Comparison of ENCODE assay signal across 24 cellular contexts in genomic region chr2:216556202-216556601, GRCh38.
"Had no signal": no experiment of that assay in that cellular context is flagged by ENCODE, and none has a peak within 500 bp of the region (broad histone marks: within the 10 kb centered on the region; RNA-seq: fewer than 3 reads in every experiment).

No MANE protein-coding gene starts in this region.

- H3K9ac ChIP-seq: parathyroid adenoma had no signal

- H2AFZ ChIP-seq: parathyroid adenoma had no signal

- H3K27ac ChIP-seq: adrenal gland, brain microvascular endothelial cell, left lung, parathyroid adenoma, psoas muscle, transverse colon had no signal

- H3K4me3 ChIP-seq: adrenal gland, heart right ventricle, left lung, lung, mucosa of descending colon, psoas muscle, transverse colon had no signal

- H3K4me1 ChIP-seq: parathyroid adenoma had no signal

- H3K36me3 Mint-ChIP-seq: activated naive CD8-positive, alpha-beta T cell treated with anti-CD3 and anti-CD28 coated beads for 36 hours had no signal

- H3K9me3 ChIP-seq: adrenal gland, heart right ventricle, left lung, mucosa of descending colon, psoas muscle, transverse colon had no signal

- H3K4me3 Mint-ChIP-seq: activated CD4-positive, alpha-beta T cell treated with anti-CD3 and anti-CD28 coated beads for 36 hours; activated naive CD4-positive, alpha-beta T cell treated with anti-CD3 and anti-CD28 coated beads for 36 hours; activated naive CD8-positive, alpha-beta T cell treated with anti-CD3 and anti-CD28 coated beads for 36 hours; endodermal cell; T-helper 2 cell treated with Interferon-gamma antibody and Interleukin-4, amounts not matched to agents 5 μg/mL and 100 μg/mL, for 36 hours had no signal

- DNase-seq: activated CD4-positive, alpha-beta T cell treated with anti-CD3 and anti-CD28 coated beads for 36 hours; activated CD4-positive, CD25-positive, alpha-beta regulatory T cell; activated effector memory CD4-positive, alpha-beta T cell treated with anti-CD3 and anti-CD28 coated beads, Interleukin-2, amount 50 U/mL, for 16 hours; activated naive CD4-positive, alpha-beta T cell treated with anti-CD3 and anti-CD28 coated beads for 36 hours; activated naive CD8-positive, alpha-beta T cell treated with anti-CD3 and anti-CD28 coated beads for 36 hours; activated T-cell treated with anti-CD3 and anti-CD28 coated beads for 4 hours; adrenal gland; aorta; brain microvascular endothelial cell; cortex of kidney; endodermal cell; foreskin melanocyte; heart right ventricle; left lung; mucosa of descending colon; psoas muscle; stimulated activated CD4-positive, alpha-beta T cell treated with anti-CD3 and anti-CD28 coated beads, Interleukin-15, amount 100 ng/mL, for 24 hours; stimulated activated CD4-positive, alpha-beta T cell treated with anti-CD3 and anti-CD28 coated beads, Interleukin-2, amount 100 ng/mL, for 24 hours; stimulated activated naive CD4-positive, alpha-beta T cell; T-helper 1 cell; transverse colon had no signal

- H3K27me3 ChIP-seq: adrenal gland, brain microvascular endothelial cell, heart right ventricle, left lung, transverse colon had no signal

- H3K4me1 Mint-ChIP-seq: activated CD4-positive, alpha-beta T cell treated with anti-CD3 and anti-CD28 coated beads for 36 hours had no signal

- ATAC-seq: activated CD4-positive, alpha-beta T cell treated with anti-CD3 and anti-CD28 coated beads for 36 hours; mucosa of descending colon had no signal

- H3K27ac Mint-ChIP-seq: activated CD4-positive, alpha-beta T cell treated with anti-CD3 and anti-CD28 coated beads for 36 hours; activated naive CD4-positive, alpha-beta T cell treated with anti-CD3 and anti-CD28 coated beads for 36 hours; activated naive CD8-positive, alpha-beta T cell treated with anti-CD3 and anti-CD28 coated beads for 36 hours; endodermal cell; T-helper 2 cell treated with Interferon-gamma antibody and Interleukin-4, amounts not matched to agents 5 μg/mL and 100 μg/mL, for 36 hours had no signal

- H3K9me3 Mint-ChIP-seq: activated naive CD4-positive, alpha-beta T cell treated with anti-CD3 and anti-CD28 coated beads for 36 hours; activated naive CD8-positive, alpha-beta T cell treated with anti-CD3 and anti-CD28 coated beads for 36 hours; endodermal cell; T-helper 2 cell treated with Interferon-gamma antibody and Interleukin-4, amounts not matched to agents 5 μg/mL and 100 μg/mL, for 36 hours had no signal

- H3K27me3 Mint-ChIP-seq: activated naive CD8-positive, alpha-beta T cell treated with anti-CD3 and anti-CD28 coated beads for 36 hours had no signal

- H3K36me3 ChIP-seq: adrenal gland, brain microvascular endothelial cell, heart right ventricle, left lung, transverse colon had no signal

- H3K79me2 ChIP-seq: parathyroid adenoma had no signal
